In genomic region chr1:51330331-51331201, GRCh38 we compare ENCODE assay signal across 8 cellular contexts. TPM values are rescaled to one million over a fixed set of nuclear protein-coding genes. Genes with fewer than 3 reads are reported as not detected.
DNase-seq lines count a peak whose midpoint lies in the region; ATAC-seq lines count a peak whose summit lies in the region.

Gene TTC39A, minus strand, starts transcription at chr1:51330562. Its CDS starts 85 bp downstream, at chr1:51330477.

- peak within 1 kb of the TSS; percentile 66 for H3K27ac ChIP-seq in right cardiac atrium (ENCODE audit: low read length)
- peak within 1 kb of the TSS; percentile 34 for H3K27ac ChIP-seq in skeletal muscle tissue (ENCODE audit: low read depth, low read length)

- H3K4me1 ChIP-seq in right cardiac atrium (ENCODE audit: control insufficient read depth, insufficient read depth, low read length) (peaks cover 7% of the 10 kb centered on the region), skeletal muscle tissue (ENCODE audit: control insufficient read depth in 3 of 3, insufficient read depth in 3 of 3, low read length in 3 of 3) (peaks cover 10 to 13% (median 11%) of the 10 kb centered on the region in 3 donors)

- H3K4me3 Mint-ChIP-seq in activated naive CD4-positive, alpha-beta T cell treated with anti-CD3 and anti-CD28 coated beads, Interleukin-2, amount 10 ng/mL, durations not matched to agents 7 days and 5 days, result peak within 1 kb of the TSS; percentile 58
- H3K4me3 Mint-ChIP-seq in activated T-helper 17 cell treated with anti-CD3 and anti-CD28 coated beads, Interleukin-2, amount 50 U/mL, for 72 hours, result peak within 1 kb of the TSS; percentile 73

- peaks cover 7% of the 10 kb centered on the region for H3K4me1 Mint-ChIP-seq in activated naive CD4-positive, alpha-beta T cell treated with anti-CD3 and anti-CD28 coated beads, Interleukin-2, amount 10 ng/mL, durations not matched to agents 7 days and 5 days
- peaks cover 8% of the 10 kb centered on the region for H3K4me1 Mint-ChIP-seq in activated T-helper 17 cell treated with anti-CD3 and anti-CD28 coated beads, Interleukin-2, amount 50 U/mL, for 72 hours

- H3K9me3 Mint-ChIP-seq in activated naive CD4-positive, alpha-beta T cell treated with anti-CD3 and anti-CD28 coated beads, Interleukin-2, amount 10 ng/mL, durations not matched to agents 7 days and 5 days, result no peaks in the 10 kb centered on the region
- H3K9me3 Mint-ChIP-seq in activated T-helper 17 cell treated with anti-CD3 and anti-CD28 coated beads, Interleukin-2, amount 50 U/mL, for 72 hours, result no peaks in the 10 kb centered on the region

- H3K27me3 ChIP-seq in right cardiac atrium (ENCODE audit: control insufficient read depth, insufficient read depth) (no peaks in the 10 kb centered on the region), skeletal muscle tissue (ENCODE audit: control insufficient read depth in 3 of 3, insufficient read depth in 3 of 3, low read length in 3 of 3) (peaks cover 0 to 3% (median 2%) of the 10 kb centered on the region in 3 donors)

- H3K36me3 Mint-ChIP-seq in activated naive CD4-positive, alpha-beta T cell treated with anti-CD3 and anti-CD28 coated beads, Interleukin-2, amount 10 ng/mL, durations not matched to agents 7 days and 5 days, result no peaks in the 10 kb centered on the region
- peaks cover 6% of the 10 kb centered on the region for H3K36me3 Mint-ChIP-seq in activated T-helper 17 cell treated with anti-CD3 and anti-CD28 coated beads, Interleukin-2, amount 50 U/mL, for 72 hours (ENCODE audit: low read depth)

- 3% methylated on average over 87 of the region's 87 CpGs for WGBS in right cardiac atrium

- ATAC-seq in activated T-helper 17 cell treated with anti-CD3 and anti-CD28 coated beads, Interleukin-2, amount 50 U/mL, for 72 hours (replicated peaks), result peak; percentile 23
- ATAC-seq in right cardiac atrium (peak in 1 of 2 donors; percentile 6), GM21717 (IDR thresholded peaks at IDR 0.05; ENCODE audit: unreplicated experiment) (no peak), GM21381 (IDR thresholded peaks at IDR 0.05; ENCODE audit: unreplicated experiment) (no peak)

- intact Hi-C loops in right cardiac atrium (cut with DNase I), result no loop called here

- peak within 1 kb of the TSS; percentile 36 to 79 (median 75) for H3K9ac ChIP-seq in skeletal muscle tissue (ENCODE audit: low read depth in 1 of 3, low read length in 3 of 3)

- H3K36me3 ChIP-seq in skeletal muscle tissue (ENCODE audit: control insufficient read depth in 3 of 3, insufficient read depth in 3 of 3, low read length in 3 of 3), result no peaks in the 10 kb centered on the region

- CTCF ChIA-PET in activated naive CD4-positive, alpha-beta T cell treated with anti-CD3 and anti-CD28 coated beads, Interleukin-2, amount 10 ng/mL, durations not matched to agents 7 days and 5 days (lab: Charles Lee), result interaction anchor here (0.6 to 2.0 kb wide), 2 partner anchors 438 to 654 kb away, joined by 4 to 5 read pairs; no protein-coding TSS in a partner anchor

- H3K27me3 Mint-ChIP-seq in activated naive CD4-positive, alpha-beta T cell treated with anti-CD3 and anti-CD28 coated beads, Interleukin-2, amount 10 ng/mL, durations not matched to agents 7 days and 5 days, result peaks cover 60% of the 10 kb centered on the region
- H3K27me3 Mint-ChIP-seq in activated T-helper 17 cell treated with anti-CD3 and anti-CD28 coated beads, Interleukin-2, amount 50 U/mL, for 72 hours, result peaks cover 33% of the 10 kb centered on the region

- H3K9me3 ChIP-seq in right cardiac atrium (ENCODE audit: control insufficient read depth, low read length) (no peaks in the 10 kb centered on the region), skeletal muscle tissue (ENCODE audit: control insufficient read depth in 3 of 3, low read length in 3 of 3) (no peaks in the 10 kb centered on the region)

- H3K4me3 ChIP-seq in right cardiac atrium (ENCODE audit: low read length) (peak within 1 kb of the TSS; percentile 89), skeletal muscle tissue (ENCODE audit: low read length in 3 of 3) (peak within 1 kb of the TSS; percentile 71 to 76 (median 73))

- no peak within 1 kb of the TSS for H3K27ac Mint-ChIP-seq in activated naive CD4-positive, alpha-beta T cell treated with anti-CD3 and anti-CD28 coated beads, Interleukin-2, amount 10 ng/mL, durations not matched to agents 7 days and 5 days
- no peak within 1 kb of the TSS for H3K27ac Mint-ChIP-seq in activated T-helper 17 cell treated with anti-CD3 and anti-CD28 coated beads, Interleukin-2, amount 50 U/mL, for 72 hours

- DNase-seq in activated naive CD4-positive, alpha-beta T cell treated with anti-CD3 and anti-CD28 coated beads, Interleukin-2, amount 10 ng/mL, durations not matched to agents 7 days and 5 days, result no peak
- no peak for DNase-seq in activated naive CD4-positive, alpha-beta T cell treated with Interleukin-2 at 50 U/mL for 16 hours
- DNase-seq in right cardiac atrium (peak in 1 of 3 donors; percentile 48), superior temporal gyrus (ENCODE audit: extremely low spot score) (no peak)

RNA-seq across cellular contexts. Expression of gene TTC39A, which starts in this region (rescaled TPM):
- under 1 TPM in 1 of 2 donors, not detected in 1; 0.74 TPM for total RNA-seq in activated T-helper 17 cell treated with anti-CD3 and anti-CD28 coated beads, Interleukin-2, amount 50 U/mL, for 72 hours
- 10 to 100 TPM; 11.6 to 24.7 (median 16.8) TPM for total RNA-seq in right cardiac atrium
- polyA plus RNA-seq in right cardiac atrium, result 15.6 TPM
- total RNA-seq in skeletal muscle tissue, result 2.1 TPM

Comparison
In these comparisons a context has a peak if more than half of its experiments do, and no peak if none do; other contexts are left out.
1. Peak in ATAC-seq in activated T-helper 17 cell treated with anti-CD3 and anti-CD28 coated beads, Interleukin-2, amount 50 U/mL, for 72 hours; RNA of the gene not detected or under 1 TPM.